17 cellular contexts compared by ENCODE assay signal in genomic region chr3:149628957-149629670, GRCh38. TPM values are rescaled to one million over a fixed set of nuclear protein-coding genes. Genes with fewer than 3 reads are reported as not detected.
DNase-seq lines count a peak whose midpoint lies in the region; ATAC-seq and TF ChIP-seq lines count a peak whose summit lies in the region.
"Had no signal": no experiment of that assay in that cellular context is flagged by ENCODE, and none has a peak within 500 bp of the region (broad histone marks: within the 10 kb centered on the region; RNA-seq: fewer than 3 reads in every experiment).

No MANE protein-coding gene starts in this region.

- DNase-seq in left ventricle myocardium inferior (no peak), Right ventricle myocardium superior (no peak), fibroblast of gingiva (ENCODE audit: low read depth) (peak; percentile 83), neural crest cell (ENCODE audit: low read depth, low spot score) (no peak), NCI-H748 (lab: John Stamatoyannopoulos, UW; ENCODE audit: unreplicated experiment) (no peak), retina (no peak), mesenteric fat pad (ENCODE audit: low spot score) (no peak)
- DNase-seq: activated naive CD8-positive, alpha-beta T cell treated with anti-CD3 and anti-CD28 coated beads, Interleukin-2, amount 10 ng/mL, durations not matched to agents 7 days and 5 days; DMS53; effector memory CD8-positive, alpha-beta T cell; NCI-H146; NCI-H2227 treated with DMSO at 0.1 percent for 48 hours; T-helper 2 cell had no signal

- peaks cover 95% of the 10 kb centered on the region for H3K4me1 ChIP-seq in left ventricle myocardium inferior
- H3K4me1 ChIP-seq: HAP-1 had no signal

- no peak overlapping the region for H3K4me3 ChIP-seq in left ventricle myocardium inferior
- H3K4me3 ChIP-seq: HAP-1, tibial nerve had no signal

- peak overlapping the region; percentile 21 for H3K27ac ChIP-seq in left ventricle myocardium inferior (replicated peaks)

- H3K27ac Mint-ChIP-seq in neural crest cell (ENCODE audit: unreplicated experiment): peak overlapping the region; percentile 43
- H3K27ac Mint-ChIP-seq: activated naive CD8-positive, alpha-beta T cell treated with anti-CD3 and anti-CD28 coated beads, Interleukin-2, amount 10 ng/mL, durations not matched to agents 7 days and 5 days; effector memory CD8-positive, alpha-beta T cell; stimulated activated effector memory CD8-positive, alpha-beta T cell treated with anti-CD3 and anti-CD28 coated beads, Interleukin-12 subunit alpha, Interleukin-12 subunit beta, amount 100 ng/mL, for 72 hours had no signal

- H3K4me3 Mint-ChIP-seq in neural crest cell: no peak overlapping the region
- H3K4me3 Mint-ChIP-seq: activated naive CD8-positive, alpha-beta T cell treated with anti-CD3 and anti-CD28 coated beads, Interleukin-2, amount 10 ng/mL, durations not matched to agents 7 days and 5 days; effector memory CD8-positive, alpha-beta T cell; stimulated activated effector memory CD8-positive, alpha-beta T cell treated with anti-CD3 and anti-CD28 coated beads, Interleukin-12 subunit alpha, Interleukin-12 subunit beta, amount 100 ng/mL, for 72 hours had no signal

- no peaks in the 10 kb centered on the region for H3K9me3 ChIP-seq in left ventricle myocardium inferior (replicated peaks)
- H3K9me3 ChIP-seq: HAP-1, tibial nerve had no signal

- H3K27me3 Mint-ChIP-seq in neural crest cell (ENCODE audit: low read depth): no peaks in the 10 kb centered on the region

- peaks cover 19% of the 10 kb centered on the region for H3K36me3 Mint-ChIP-seq in neural crest cell (ENCODE audit: low read depth)
- H3K36me3 Mint-ChIP-seq: activated naive CD8-positive, alpha-beta T cell treated with anti-CD3 and anti-CD28 coated beads, Interleukin-2, amount 10 ng/mL, durations not matched to agents 7 days and 5 days; stimulated activated effector memory CD8-positive, alpha-beta T cell treated with anti-CD3 and anti-CD28 coated beads, Interleukin-12 subunit alpha, Interleukin-12 subunit beta, amount 100 ng/mL, for 72 hours had no signal

- H3K27me3 ChIP-seq in left ventricle myocardium inferior (ENCODE audit: low read depth): no peaks in the 10 kb centered on the region
- H3K27me3 ChIP-seq: tibial nerve had no signal

- no peak for ATAC-seq in Right ventricle myocardium superior (ENCODE audit: poor library complexity)
- no peak for ATAC-seq in HG02678 (IDR thresholded peaks at IDR 0.05; ENCODE audit: unreplicated experiment)
- ATAC-seq: effector memory CD8-positive, alpha-beta T cell; stimulated activated effector memory CD8-positive, alpha-beta T cell treated with anti-CD3 and anti-CD28 coated beads, Interleukin-12 subunit alpha, Interleukin-12 subunit beta, amount 100 ng/mL, for 72 hours had no signal

- peaks cover 16% of the 10 kb centered on the region for H3K9me3 Mint-ChIP-seq in neural crest cell
- H3K9me3 Mint-ChIP-seq: activated naive CD8-positive, alpha-beta T cell treated with anti-CD3 and anti-CD28 coated beads, Interleukin-2, amount 10 ng/mL, durations not matched to agents 7 days and 5 days; effector memory CD8-positive, alpha-beta T cell; stimulated activated effector memory CD8-positive, alpha-beta T cell treated with anti-CD3 and anti-CD28 coated beads, Interleukin-12 subunit alpha, Interleukin-12 subunit beta, amount 100 ng/mL, for 72 hours had no signal

- peaks cover 38% of the 10 kb centered on the region for H3K4me1 Mint-ChIP-seq in neural crest cell
- H3K4me1 Mint-ChIP-seq: activated naive CD8-positive, alpha-beta T cell treated with anti-CD3 and anti-CD28 coated beads, Interleukin-2, amount 10 ng/mL, durations not matched to agents 7 days and 5 days; stimulated activated effector memory CD8-positive, alpha-beta T cell treated with anti-CD3 and anti-CD28 coated beads, Interleukin-12 subunit alpha, Interleukin-12 subunit beta, amount 100 ng/mL, for 72 hours had no signal

- intact Hi-C loops in left ventricle myocardium inferior (cut with micrococcal nuclease): no loop called here
- intact Hi-C loops in Right ventricle myocardium superior (cut with DNase I): no loop called here

- TF ChIP-seq CTCF in left ventricle myocardium inferior (IDR thresholded peaks at IDR 0.05; ENCODE audit: borderline replicate concordance) (no peak), neural crest cell (conservative IDR thresholded peaks at IDR 0.05) (no peak)

- no peaks in the 10 kb centered on the region for H3K36me3 ChIP-seq in left ventricle myocardium inferior
- H3K36me3 ChIP-seq: HAP-1 had no signal

RNA-seq across cellular contexts. Expression of gene WWTR1, which starts 28.7 kb away (rescaled TPM):
- 39.1 TPM for total RNA-seq in left ventricle myocardium inferior
- 37.9 TPM for total RNA-seq in Right ventricle myocardium superior
- total RNA-seq in neural crest cell: 34.5 and 35.6 TPM in 2 replicates
- 65.9 TPM for total RNA-seq in mesenteric fat pad
